ENCODE assay signal across 10 cellular contexts in the genomic region with DNA sequence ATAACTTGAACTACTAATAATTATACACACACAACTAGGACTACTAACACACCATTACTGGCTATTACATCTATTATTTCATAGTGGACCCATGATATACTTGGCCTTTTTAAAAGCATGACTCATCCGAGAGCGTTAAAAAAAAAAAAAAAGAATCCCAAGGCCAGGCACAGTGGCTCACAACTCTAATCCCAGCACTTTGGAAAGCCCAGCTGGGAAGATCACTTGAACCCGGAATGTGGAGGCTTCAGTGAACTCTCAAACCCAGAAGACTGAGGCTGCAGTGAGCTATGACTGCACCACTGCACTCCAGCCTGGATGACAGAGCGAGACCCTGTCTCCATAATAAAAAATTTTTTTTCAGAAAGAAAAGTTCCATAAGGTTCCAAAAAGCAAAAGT. TPM values are rescaled to one million over a fixed set of nuclear protein-coding genes. Genes with fewer than 3 reads are reported as not detected.
DNase-seq lines count a peak whose midpoint lies in the region; ATAC-seq and TF ChIP-seq lines count a peak whose summit lies in the region.
"Had no signal": no experiment of that assay in that cellular context is flagged by ENCODE, and none has a peak within 500 bp of the region (broad histone marks: within the 10 kb centered on the region; RNA-seq: fewer than 3 reads in every experiment).

No MANE protein-coding gene starts in this region.

- H3K4me2 ChIP-seq in BLaER1 (peak overlapping the region; percentile 82), mesenchymal stem cell (ENCODE audit: low read length, poor library complexity, severe bottlenecking) (peak overlapping the region; percentile 10)

- H3K27me3 ChIP-seq in BLaER1 (no peaks in the 10 kb centered on the region), ascending aorta (no peaks in the 10 kb centered on the region), mesenchymal stem cell (ENCODE audit: control insufficient read depth in 1 of 2, insufficient read depth in 1 of 2, low read length in 2 of 2) (no peaks in the 10 kb centered on the region)

- 61% methylated on average over 4 of the region's 4 CpGs for WGBS in mesenchymal stem cell

- H3K4me1 ChIP-seq in BLaER1 (peaks cover 70% of the 10 kb centered on the region), ascending aorta (peaks cover 0 to 11% of the 10 kb centered on the region in 2 donors), mesenchymal stem cell (ENCODE audit: control insufficient read depth, insufficient read depth, low read depth, low read length) (peaks cover 15% of the 10 kb centered on the region)

- H3K4me3 ChIP-seq in BLaER1, result peak overlapping the region; percentile 88
- peak overlapping the region; percentile 90 for H3K4me3 ChIP-seq in HFF-Myc (replicated peaks; ENCODE audit: low read depth, low read length)
- peak overlapping the region; percentile 0 to 88 for H3K4me3 ChIP-seq in ascending aorta
- H3K4me3 ChIP-seq in mesenchymal stem cell (ENCODE audit: insufficient read depth in 1 of 2, low read depth in 1 of 2, low read length in 2 of 2), result peak overlapping the region in 1 of 2 experiments; percentile 96

- no peaks in the 10 kb centered on the region; the same call in 1 of the 2 replicates for H3K9me3 ChIP-seq in BLaER1
- H3K9me3 ChIP-seq in ascending aorta, result no peaks in the 10 kb centered on the region
- no peaks in the 10 kb centered on the region for H3K9me3 ChIP-seq in mesenchymal stem cell (ENCODE audit: control insufficient read depth, low read length)

- no peak overlapping the region for H2BK12ac ChIP-seq in mesenchymal stem cell (ENCODE audit: low read length in 2 of 2)

- no peaks in the 10 kb centered on the region for H3K79me1 ChIP-seq in mesenchymal stem cell (replicated peaks; ENCODE audit: low read length, poor library complexity, severe bottlenecking)

- no peak overlapping the region for H3K4ac ChIP-seq in mesenchymal stem cell (ENCODE audit: low read depth in 1 of 2, low read length in 2 of 2)

- H3K36me3 ChIP-seq in BLaER1 (peaks cover 24% of the 10 kb centered on the region), ascending aorta (no peaks in the 10 kb centered on the region), mesenchymal stem cell (ENCODE audit: control insufficient read depth in 1 of 2, insufficient read depth in 2 of 2, low read depth in 1 of 2, low read length in 2 of 2) (no peaks in the 10 kb centered on the region)

- H3K27ac ChIP-seq in BLaER1 (no peak overlapping the region), ascending aorta (peak overlapping the region in 1 of 2 donors; percentile 9), mesenchymal stem cell (ENCODE audit: low read length, poor library complexity, severe bottlenecking) (no peak overlapping the region)

- no peak overlapping the region for H2AK5ac ChIP-seq in mesenchymal stem cell (ENCODE audit: low read length, severe bottlenecking)

- peaks cover 72% of the 10 kb centered on the region for H4K20me1 ChIP-seq in BLaER1

- no peak overlapping the region for H2BK15ac ChIP-seq in mesenchymal stem cell (ENCODE audit: low read depth, poor library complexity, severe bottlenecking)

- TF ChIP-seq CTCF in HFF-Myc (IDR thresholded peaks at IDR 0.05; ENCODE audit: low read depth, low read length, missing control alignments), result no peak
- no peak for TF ChIP-seq CTCF in ascending aorta (IDR thresholded peaks at IDR 0.05)

- H3K9ac ChIP-seq in BLaER1 (peak overlapping the region; percentile 58; the same call in 1 of the 2 replicates), mesenchymal stem cell (ENCODE audit: low read length) (peak overlapping the region; percentile 95)

- H4K8ac ChIP-seq in mesenchymal stem cell (ENCODE audit: low read length), result no peak overlapping the region

- no peak overlapping the region for H3K18ac ChIP-seq in mesenchymal stem cell (ENCODE audit: low read depth in 1 of 2, low read length in 2 of 2)

- H2AFZ ChIP-seq in mesenchymal stem cell (ENCODE audit: low read depth, low read length), result no peak overlapping the region

- H2BK5ac ChIP-seq in mesenchymal stem cell (ENCODE audit: low read depth, low read length, poor library complexity, severe bottlenecking), result no peak overlapping the region

- H2BK120ac ChIP-seq in mesenchymal stem cell (ENCODE audit: low read depth, low read length), result no peak overlapping the region

- intact Hi-C loops in ascending aorta (cut with DNase I), result loop anchor here (10.0 kb wide), 1 partner anchor 829 kb away; no protein-coding TSS in a partner anchor

- H3K14ac ChIP-seq in mesenchymal stem cell (ENCODE audit: low read length in 2 of 2), result no peak overlapping the region

- DNase-seq in HFF-Myc (ENCODE audit: extremely low read depth, low read depth), result no peak
- no peak for DNase-seq in ascending aorta (ENCODE audit: low spot score in 2 of 2)
- DNase-seq in mesenchymal stem cell, result no peak
- DNase-seq in GM19240 (ENCODE audit: insufficient read length, low spot score), result no peak
- DNase-seq in NCI-H526 (lab: John Stamatoyannopoulos, UW), result no peak
- DNase-seq: activated gamma-delta T cell treated with Interleukin-2 at 50 U/mL for 16 hours, NCI-H748 treated with DMSO at 0.1 percent for 48 hours had no signal

- no peak overlapping the region for H3K23ac ChIP-seq in mesenchymal stem cell (ENCODE audit: low read length in 2 of 2)

- H4K91ac ChIP-seq in mesenchymal stem cell (ENCODE audit: low read length), result no peak overlapping the region

- no peak for ATAC-seq in GM21717 (IDR thresholded peaks at IDR 0.05; ENCODE audit: unreplicated experiment)
- ATAC-seq in GM21619 (IDR thresholded peaks at IDR 0.05; ENCODE audit: unreplicated experiment), result no peak

RNA-seq across cellular contexts. Expression of a gene that starts 3.1 kb away (rescaled TPM):
- total RNA-seq in ascending aorta, result 77.0 TPM
- 117 TPM for polyA plus RNA-seq in mesenchymal stem cell (2013, experiment 1 of 2)
- polyA plus RNA-seq in mesenchymal stem cell (2013, experiment 2 of 2), result 111 TPM
